Comparison of ENCODE assay signal across 17 cellular contexts in genomic region chr16:72800524-72800923, GRCh38.
DNase-seq lines count a peak whose midpoint lies in the region; ATAC-seq and TF ChIP-seq lines count a peak whose summit lies in the region.
"Had no signal": no experiment of that assay in that cellular context is flagged by ENCODE, and none has a peak within 500 bp of the region (broad histone marks: within the 10 kb centered on the region; RNA-seq: fewer than 3 reads in every experiment).

No MANE protein-coding gene starts in this region.

- H3K36me3 Mint-ChIP-seq in neural crest cell (ENCODE audit: low read depth) (peaks cover 51% of the 10 kb centered on the region), T-cell (peaks cover 12% of the 10 kb centered on the region)
- H3K36me3 Mint-ChIP-seq in natural killer cell treated with Interleukin-12 subunit alpha and Interleukin-12 subunit beta and Interleukin-15 and Interleukin-18, amount 100 ng/mL, for 72 hours: no peaks in the 10 kb centered on the region

- H3K27ac Mint-ChIP-seq in neural crest cell (ENCODE audit: unreplicated experiment) (peak overlapping the region; percentile 58), T-cell (no peak overlapping the region)
- H3K27ac Mint-ChIP-seq in natural killer cell treated with Interleukin-12 subunit alpha and Interleukin-12 subunit beta and Interleukin-15 and Interleukin-18, amount 100 ng/mL, for 72 hours: no peak overlapping the region

- POLR2A ChIA-PET in AG04450 (lab: Yijun Ruan, JAX): no interaction called here
- POLR2A ChIA-PET in T-cell (lab: Charles Lee): no interaction called here

- H3K27me3 Mint-ChIP-seq in neural crest cell (ENCODE audit: low read depth) (no peaks in the 10 kb centered on the region), T-cell (no peaks in the 10 kb centered on the region)
- H3K27me3 Mint-ChIP-seq in natural killer cell treated with Interleukin-12 subunit alpha and Interleukin-12 subunit beta and Interleukin-15 and Interleukin-18, amount 100 ng/mL, for 72 hours: no peaks in the 10 kb centered on the region

- H3K27me3 ChIP-seq in AG04450 (ENCODE audit: control insufficient read depth, insufficient read depth, low read length): no peaks in the 10 kb centered on the region
- H3K27me3 ChIP-seq: BE2C, SJCRH30 had no signal

- H3K4me1 Mint-ChIP-seq in neural crest cell (peaks cover 34% of the 10 kb centered on the region), T-cell (no peaks in the 10 kb centered on the region)
- H3K4me1 Mint-ChIP-seq in natural killer cell treated with Interleukin-12 subunit alpha and Interleukin-12 subunit beta and Interleukin-15 and Interleukin-18, amount 100 ng/mL, for 72 hours (ENCODE audit: low read depth in 2 of 2): peaks cover 0 to 2% of the 10 kb centered on the region in 2 donors

- ATAC-seq in esophagus mucosa (peak; percentile 33), T-cell (replicated peaks in 1 of 4) (no peak), GM19397 (IDR thresholded peaks at IDR 0.05; ENCODE audit: unreplicated experiment) (no peak)
- ATAC-seq in natural killer cell treated with Interleukin-12 subunit alpha and Interleukin-12 subunit beta and Interleukin-15 and Interleukin-18, amount 100 ng/mL, for 72 hours: no peak

- TF ChIP-seq CTCF in AG04450 (IDR thresholded peaks at IDR 0.05; ENCODE audit: low read depth, low read length) (no peak), neural crest cell (conservative IDR thresholded peaks at IDR 0.05) (no peak)

- H3K4me3 Mint-ChIP-seq in neural crest cell (no peak overlapping the region), T-cell (no peak overlapping the region)
- H3K4me3 Mint-ChIP-seq in natural killer cell treated with Interleukin-12 subunit alpha and Interleukin-12 subunit beta and Interleukin-15 and Interleukin-18, amount 100 ng/mL, for 72 hours: no peak overlapping the region

- H3K9me3 ChIP-seq in AG04450 (ENCODE audit: control insufficient read depth, insufficient read depth, low read length): no peaks in the 10 kb centered on the region
- H3K9me3 ChIP-seq: BE2C, SJCRH30 had no signal

- H3K9me3 Mint-ChIP-seq in neural crest cell (no peaks in the 10 kb centered on the region), T-cell (no peaks in the 10 kb centered on the region)
- H3K9me3 Mint-ChIP-seq in natural killer cell treated with Interleukin-12 subunit alpha and Interleukin-12 subunit beta and Interleukin-15 and Interleukin-18, amount 100 ng/mL, for 72 hours: no peaks in the 10 kb centered on the region

- CTCF ChIA-PET in AG04450 (lab: Charles Lee): interaction anchor here (2.8 kb wide), 1 partner anchor 32 kb away, joined by 14 read pairs; no protein-coding TSS in a partner anchor
- CTCF ChIA-PET in T-cell (lab: Charles Lee): no interaction called here

- H3K27ac ChIP-seq in AG04450 (ENCODE audit: low read depth, low read length): peak overlapping the region; percentile 31
- H3K27ac ChIP-seq: SJCRH30 had no signal

- DNase-seq in AG04450 (ENCODE audit: low read depth, low spot score): no peak
- peak; percentile 63 for DNase-seq in astrocyte of the hippocampus (ENCODE audit: low read depth, low spot score)
- DNase-seq in neural crest cell (ENCODE audit: low read depth, low spot score): no peak
- no peak for DNase-seq in T-cell
- no peak for DNase-seq in GOT3 (lab: John Stamatoyannopoulos, UW)
- no peak for DNase-seq in natural killer cell treated with Interleukin-12 subunit alpha and Interleukin-12 subunit beta and Interleukin-15 and Interleukin-18, amount 100 ng/mL, for 72 hours (ENCODE audit: low spot score)
- DNase-seq: BE2C, DMS79, H7, Kasumi-1, NCI-H187, NCI-H524 treated with DMSO at 0.1 percent for 48 hours, NCI-H82, OCI-M1, SJCRH30 had no signal

- no peak overlapping the region for H3K4me3 ChIP-seq in AG04450 (ENCODE audit: low read depth, low read length)
- H3K4me3 ChIP-seq: SJCRH30 had no signal
